In the genomic region with DNA sequence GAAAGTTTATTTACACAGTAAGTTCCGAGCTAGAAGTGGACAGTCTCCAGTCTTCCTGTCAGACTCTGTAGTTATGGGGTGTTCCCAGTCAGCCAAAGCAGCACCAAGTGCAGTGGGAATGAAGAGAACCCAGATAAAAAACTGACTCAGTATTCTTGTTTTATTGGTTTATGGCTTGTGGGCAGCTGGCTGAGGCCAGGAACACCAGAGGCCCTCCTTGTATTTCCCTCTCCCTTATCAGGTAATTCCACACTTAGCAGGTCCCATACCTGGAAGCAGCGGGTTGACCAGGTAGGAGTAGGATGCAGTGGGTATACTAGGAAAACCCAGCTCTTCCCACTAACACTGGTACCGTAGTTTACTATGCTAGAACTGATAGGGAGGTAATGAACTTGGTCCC, we compare ENCODE assay signal across 20 cellular contexts. TPM values are rescaled to one million over a fixed set of nuclear protein-coding genes. Genes with fewer than 3 reads are reported as not detected.
A peak's percentile ranks its signal among the peaks of the same experiment; 100 is the strongest.
DNase-seq lines count a peak whose midpoint lies in the region; ATAC-seq, FAIRE-seq and TF ChIP-seq lines count a peak whose summit lies in the region.
"Had no signal": no experiment of that assay in that cellular context is flagged by ENCODE, and none has a peak within 500 bp of the region (broad histone marks: within the 10 kb centered on the region; RNA-seq: fewer than 3 reads in every experiment).

No MANE protein-coding gene starts in this region.

- no peak overlapping the region for H2AFZ ChIP-seq in hepatocyte

- peaks cover 30% of the 10 kb centered on the region for H3K36me3 ChIP-seq in CD4-positive, alpha-beta memory T cell (ENCODE audit: insufficient read depth, low read length)
- H3K36me3 ChIP-seq in hepatocyte (replicated peaks; ENCODE audit: insufficient read depth, low read depth): no peaks in the 10 kb centered on the region
- H3K36me3 ChIP-seq in small intestine (ENCODE audit: control insufficient read depth in 2 of 2, insufficient read depth in 2 of 2, low read length in 2 of 2): peaks cover 2 to 13% of the 10 kb centered on the region in 2 donors

- H3K4me2 ChIP-seq in hepatocyte: peak overlapping the region; percentile 8
- H3K4me2 ChIP-seq: BLaER1 treated with 17β-estradiol and CSF1 and Interleukin-3, amounts not matched to agents 10 nM and 100 nM had no signal

- H3K27ac Mint-ChIP-seq in CD4-positive, alpha-beta memory T cell: peak overlapping the region; percentile 16 to 71 (median 60)
- H3K27ac Mint-ChIP-seq: H9 had no signal

- no peaks in the 10 kb centered on the region for H3K9me3 ChIP-seq in CD4-positive, alpha-beta memory T cell (ENCODE audit: control insufficient read depth in 1 of 2, low read length in 2 of 2)
- no peaks in the 10 kb centered on the region for H3K9me3 ChIP-seq in hepatocyte (ENCODE audit: low read depth)
- no peaks in the 10 kb centered on the region for H3K9me3 ChIP-seq in small intestine (ENCODE audit: control insufficient read depth, low read depth)
- H3K9me3 ChIP-seq: BLaER1 treated with 17β-estradiol and CSF1 and Interleukin-3, amounts not matched to agents 10 nM and 100 nM had no signal

- DNase-seq in CD4-positive, alpha-beta memory T cell: no peak
- DNase-seq in dermis blood vessel endothelial cell (peak; percentile 14), hepatocyte (ENCODE audit: low spot score) (peak; percentile 41), small intestine (peak; percentile 76), GM13976 (ENCODE audit: low spot score) (no peak)
- DNase-seq in activated CD8-positive, alpha-beta memory T cell treated with anti-CD3 and anti-CD28 coated beads, Interleukin-2, amount 50 U/mL, for 48 hours: no peak
- DNase-seq: ACHN; CD4-positive, alpha-beta T cell; COR-L47; DMS153; DMS79 treated with DMSO at 0.1 percent for 48 hours; EL; GOT3; H9 had no signal

- H3K4me3 Mint-ChIP-seq in CD4-positive, alpha-beta memory T cell: no peak overlapping the region
- H3K4me3 Mint-ChIP-seq: CD4-positive, alpha-beta T cell; H9 had no signal

- H3K36me3 Mint-ChIP-seq in CD4-positive, alpha-beta memory T cell: peaks cover 61 to 63% of the 10 kb centered on the region in 2 donors

- H3K9me3 Mint-ChIP-seq in CD4-positive, alpha-beta memory T cell: no peaks in the 10 kb centered on the region
- H3K9me3 Mint-ChIP-seq: CD4-positive, alpha-beta T cell; H9 had no signal

- ATAC-seq in HG03097 (IDR thresholded peaks at IDR 0.05; ENCODE audit: low FRiP score, unreplicated experiment): no peak

- peaks cover 8% of the 10 kb centered on the region for H3K4me1 ChIP-seq in CD4-positive, alpha-beta memory T cell (ENCODE audit: insufficient read depth, low read length)
- H3K4me1 ChIP-seq in hepatocyte (ENCODE audit: insufficient read depth): no peaks in the 10 kb centered on the region
- peaks cover 0 to 2% of the 10 kb centered on the region in 2 donors for H3K4me1 ChIP-seq in small intestine (ENCODE audit: control insufficient read depth in 2 of 2, insufficient read depth in 1 of 2, low read depth in 1 of 2, low read length in 1 of 2)

- 65% methylated on average over 3 of the region's 3 CpGs for WGBS in hepatocyte (ENCODE audit: low lambda C conversion rate, missing lambda C conversion rate)
- 18 to 66% (median 35%) methylated on average over 3 of the region's 3 CpGs for WGBS in small intestine, 3 donors

- in situ Hi-C loops in GM13976 (cut with MboI; ENCODE audit: low sequenced_read_pairs, unreplicated experiment): no loop called here

- H3K27ac ChIP-seq in CD4-positive, alpha-beta memory T cell (ENCODE audit: low read depth, low read length): no peak overlapping the region
- H3K27ac ChIP-seq in hepatocyte: no peak overlapping the region
- no peak overlapping the region for H3K27ac ChIP-seq in small intestine (ENCODE audit: low read depth in 1 of 2, low read length in 1 of 2)
- H3K27ac ChIP-seq: BLaER1 treated with 17β-estradiol and CSF1 and Interleukin-3, amounts not matched to agents 10 nM and 100 nM; HL-60 had no signal

- no peaks in the 10 kb centered on the region for H3K27me3 ChIP-seq in CD4-positive, alpha-beta memory T cell (ENCODE audit: insufficient read depth, low read length)
- H3K27me3 ChIP-seq in hepatocyte (no peaks in the 10 kb centered on the region), small intestine (ENCODE audit: control insufficient read depth in 2 of 2, insufficient read depth in 2 of 2, low read length in 2 of 2) (no peaks in the 10 kb centered on the region)
- H3K27me3 ChIP-seq: BLaER1 treated with 17β-estradiol and CSF1 and Interleukin-3, amounts not matched to agents 10 nM and 100 nM had no signal

- no peak for FAIRE-seq in small intestine (lab: Jason Lieb, UNC)
- FAIRE-seq: D721Med, G401.6, GM12891 had no signal

- peaks cover 14 to 44% (median 34%) of the 10 kb centered on the region in 4 donors for H3K4me1 Mint-ChIP-seq in CD4-positive, alpha-beta memory T cell
- H3K4me1 Mint-ChIP-seq: H9 had no signal

- no peak overlapping the region for H3K4me3 ChIP-seq in CD4-positive, alpha-beta memory T cell (ENCODE audit: low read length in 2 of 2)
- no peak overlapping the region for H3K4me3 ChIP-seq in hepatocyte
- no peak overlapping the region for H3K4me3 ChIP-seq in small intestine (ENCODE audit: low read depth in 1 of 2, low read length in 2 of 2)
- H3K4me3 ChIP-seq: BLaER1 treated with 17β-estradiol and CSF1 and Interleukin-3, amounts not matched to agents 10 nM and 100 nM had no signal

- no peaks in the 10 kb centered on the region for H3K27me3 Mint-ChIP-seq in CD4-positive, alpha-beta memory T cell
- H3K27me3 Mint-ChIP-seq: CD4-positive, alpha-beta T cell had no signal

- CTCF ChIA-PET in CD4-positive, alpha-beta memory T cell (lab: Charles Lee; ENCODE audit: partially characterized antibody): no interaction called here

- no peaks in the 10 kb centered on the region for H4K20me1 ChIP-seq in hepatocyte (ENCODE audit: insufficient read depth, poor library complexity, severe bottlenecking)

- H3K79me2 ChIP-seq in hepatocyte: no peaks in the 10 kb centered on the region

- no peak for TF ChIP-seq CTCF in hepatocyte (IDR thresholded peaks at IDR 0.05; ENCODE audit: poor library complexity)
- TF ChIP-seq CTCF in GM13976 (IDR thresholded peaks at IDR 0.05; ENCODE audit: borderline replicate concordance, control extremely low read depth, extremely low read depth, insufficient read depth, missing control alignments): no peak

- intact Hi-C loops in CD4-positive, alpha-beta memory T cell (cut with micrococcal nuclease): no loop called here

- POLR2A ChIA-PET in CD4-positive, alpha-beta memory T cell (lab: Charles Lee; ENCODE audit: partially characterized antibody): interaction anchor here (0.9 to 4.7 kb wide), 3 partner anchors 7 to 40 kb away, joined by 3 to 19 read pairs (median 4); a partner anchor contains a TSS

- H3K9me2 ChIP-seq in hepatocyte (replicated peaks; ENCODE audit: insufficient read depth): no peaks in the 10 kb centered on the region

RNA-seq across cellular contexts. Expression of a gene that starts 3.5 kb away (rescaled TPM):
- total RNA-seq in CD4-positive, alpha-beta memory T cell: 10 to 100 TPM; 15.3 to 15.7 TPM
- polyA plus RNA-seq in CD4-positive, alpha-beta memory T cell: 1 to 10 TPM in 1 of 2 donors, not detected in 1; 3.8 TPM
- 2.4 and 3.1 TPM in 2 replicates for total RNA-seq in dermis blood vessel endothelial cell
- total RNA-seq in hepatocyte: 3.6 and 3.9 TPM in 2 replicates
- 2.1 and 3.9 TPM in 2 replicates for polyA plus RNA-seq in hepatocyte
- polyA plus RNA-seq in small intestine: 1 to 10 TPM; 1.6 to 7.6 (median 3.8) TPM

RNA-seq across cellular contexts. Expression of a gene that starts 28.4 kb away (rescaled TPM):
- total RNA-seq in CD4-positive, alpha-beta memory T cell: 1 to 10 TPM; 2.7 to 2.9 TPM
- 1 to 10 TPM in 1 of 2 donors, under 1 TPM in 1; 0.65 to 1.6 TPM for polyA plus RNA-seq in CD4-positive, alpha-beta memory T cell
- total RNA-seq in dermis blood vessel endothelial cell (7.1 and 17.0 TPM in 2 replicates), hepatocyte (17.9 and 22.6 TPM in 2 replicates)
- polyA plus RNA-seq in hepatocyte (12.7 and 17.5 TPM in 2 replicates), small intestine (1 to 10 TPM; 1.6 to 9.4 (median 2.2) TPM)

RNA-seq across cellular contexts. Expression of a gene that starts 40.0 kb away (rescaled TPM):
- total RNA-seq in CD4-positive, alpha-beta memory T cell: 10 to 100 TPM; 40.8 to 42.5 TPM
- polyA plus RNA-seq in CD4-positive, alpha-beta memory T cell: 10 to 100 TPM; 12.7 to 25.6 TPM
- total RNA-seq in dermis blood vessel endothelial cell: 24.0 and 28.0 TPM in 2 replicates
- total RNA-seq in hepatocyte: 7.1 and 18.3 TPM in 2 replicates
- 19.9 and 31.9 TPM in 2 replicates for polyA plus RNA-seq in hepatocyte
- 10 to 100 TPM in 1 of 3 donors, 1 to 10 TPM in 2; 2.9 to 12.2 (median 5.4) TPM for polyA plus RNA-seq in small intestine

RNA-seq across cellular contexts. Expression of a gene that starts 55.2 kb away (rescaled TPM):
- total RNA-seq in CD4-positive, alpha-beta memory T cell: 10 to 100 TPM; 41.8 to 50.1 TPM
- 10 to 100 TPM; 20.7 to 45.0 TPM for polyA plus RNA-seq in CD4-positive, alpha-beta memory T cell
- total RNA-seq in dermis blood vessel endothelial cell: 10.6 and 12.3 TPM in 2 replicates
- 11.1 and 12.5 TPM in 2 replicates for total RNA-seq in hepatocyte
- polyA plus RNA-seq in hepatocyte: 26.2 and 27.0 TPM in 2 replicates
- polyA plus RNA-seq in small intestine: 10 to 100 TPM in 1 of 3 donors, 1 to 10 TPM in 2; 6.9 to 10.8 (median 7.0) TPM

RNA-seq across cellular contexts. Expression of a gene that starts 55.8 kb away (rescaled TPM):
- 100 to 1,000 TPM; 300 to 325 TPM for total RNA-seq in CD4-positive, alpha-beta memory T cell
- polyA plus RNA-seq in CD4-positive, alpha-beta memory T cell: 10 to 100 TPM; 33.3 to 84.2 TPM
- total RNA-seq in dermis blood vessel endothelial cell (54.1 and 63.5 TPM in 2 replicates), hepatocyte (21.9 and 25.9 TPM in 2 replicates)
- polyA plus RNA-seq in hepatocyte (33.0 and 33.2 TPM in 2 replicates), small intestine (10 to 100 TPM; 42.0 to 60.8 (median 42.7) TPM)

Comparison
In these comparisons a context has a peak if more than half of its experiments do, and no peak if none do; other contexts are left out.
1. DNase-seq: peak in dermis blood vessel endothelial cell (single experiment), hepatocyte (single experiment) and small intestine (single experiment); none in CD4-positive, alpha-beta memory T cell (0 of 5), activated CD8-positive, alpha-beta memory T cell treated with anti-CD3 and anti-CD28 coated beads, Interleukin-2, amount 50 U/mL, for 48 hours (single experiment) and GM13976 (single experiment).